ENCODE assay signal across 18 cellular contexts in genomic region chr17:32160526-32160925, GRCh38.
"Had no signal": no experiment of that assay in that cellular context is flagged by ENCODE, and none has a peak within 500 bp of the region (broad histone marks: within the 10 kb centered on the region; RNA-seq: fewer than 3 reads in every experiment).

No MANE protein-coding gene starts in this region.

- DNase-seq: activated B cell treated with CpG ODN at 0.5 μM for 24 hours; activated CD4-positive, alpha-beta memory T cell treated with anti-CD3 and anti-CD28 coated beads for 36 hours; activated CD4-positive, alpha-beta T cell treated with anti-CD3 and anti-CD28 coated beads for 4 hours; activated naive CD4-positive, alpha-beta T cell treated with Interleukin-2 at 50 U/mL for 16 hours; activated T-cell treated with anti-CD3 and anti-CD28 coated beads, Interleukin-2, amount 50 U/mL, for 1 hour; lower lobe of right lung; natural killer cell; spleen; stimulated activated naive B cell treated with anti-CD40 and anti-IgM and Interleukin-4, amounts not matched to agents 10 μg/mL and 1 μg/mL and 100 μg/mL, for 72 hours; thyroid gland had no signal

- H3K27me3 ChIP-seq: neutrophil, spleen, thyroid gland had no signal

- H3K27me3 Mint-ChIP-seq: activated B cell treated with CpG ODN at 0.5 μM for 24 hours; activated CD4-positive, alpha-beta memory T cell treated with anti-CD3 and anti-CD28 coated beads for 36 hours; brain; central memory CD8-positive, alpha-beta T cell; stimulated activated naive B cell treated with anti-CD40 and anti-IgM and Interleukin-4, amounts not matched to agents 10 μg/mL and 1 μg/mL and 100 μg/mL, for 72 hours had no signal

- H3K27ac ChIP-seq: coronary artery, lower lobe of right lung, neutrophil, parathyroid adenoma, spleen, thyroid gland had no signal

- ATAC-seq: natural killer cell; sciatic nerve; stimulated activated naive B cell treated with anti-CD40 and anti-IgM and Interleukin-4, amounts not matched to agents 10 μg/mL and 1 μg/mL and 100 μg/mL, for 72 hours had no signal

- H3K36me3 Mint-ChIP-seq: natural killer cell had no signal

- H3K4me3 Mint-ChIP-seq: activated B cell treated with CpG ODN at 0.5 μM for 24 hours; activated CD4-positive, alpha-beta memory T cell treated with anti-CD3 and anti-CD28 coated beads for 36 hours; brain; central memory CD8-positive, alpha-beta T cell; natural killer cell; stimulated activated naive B cell treated with anti-CD40 and anti-IgM and Interleukin-4, amounts not matched to agents 10 μg/mL and 1 μg/mL and 100 μg/mL, for 72 hours; T-helper 2 cell treated with Interferon-gamma antibody and Interleukin-4, amounts not matched to agents 5 μg/mL and 100 μg/mL, for 36 hours had no signal

- H3K27ac Mint-ChIP-seq: activated B cell treated with CpG ODN at 0.5 μM for 24 hours; activated CD4-positive, alpha-beta memory T cell treated with anti-CD3 and anti-CD28 coated beads for 36 hours; activated T-helper 2 cell treated with anti-CD3 and anti-CD28 coated beads, Interferon-gamma antibody, Interleukin-2, Interleukin-4, amounts not matched to agents 10 μg/mL and 5 μg/mL and 100 μg/mL, durations not matched to agents 14 hours and 24 hours and 36 hours; brain; natural killer cell; stimulated activated naive B cell treated with anti-CD40 and anti-IgM and Interleukin-4, amounts not matched to agents 10 μg/mL and 1 μg/mL and 100 μg/mL, for 72 hours; T-helper 2 cell treated with Interferon-gamma antibody and Interleukin-4, amounts not matched to agents 5 μg/mL and 100 μg/mL, for 36 hours had no signal

- H3K4me3 ChIP-seq: coronary artery, lower lobe of right lung, spleen, thyroid gland had no signal

- H3K4me1 Mint-ChIP-seq: activated B cell treated with CpG ODN at 0.5 μM for 24 hours, brain had no signal

- H3K9me3 Mint-ChIP-seq: activated B cell treated with CpG ODN at 0.5 μM for 24 hours; activated CD4-positive, alpha-beta memory T cell treated with anti-CD3 and anti-CD28 coated beads for 36 hours; central memory CD8-positive, alpha-beta T cell; natural killer cell had no signal
